In genomic region chr2:62785810-62786593, GRCh38 we compare ENCODE assay signal across 17 cellular contexts.
A peak's percentile ranks its signal among the peaks of the same experiment; 100 is the strongest.
DNase-seq lines count a peak whose midpoint lies in the region; FAIRE-seq and TF ChIP-seq lines count a peak whose summit lies in the region.
"Had no signal": no experiment of that assay in that cellular context is flagged by ENCODE, and none has a peak within 500 bp of the region (broad histone marks: within the 10 kb centered on the region; RNA-seq: fewer than 3 reads in every experiment).

No MANE protein-coding gene starts in this region.

- peaks cover 2% of the 10 kb centered on the region for H3K9me1 ChIP-seq in keratinocyte (ENCODE audit: control insufficient read depth, extremely low read depth, insufficient read depth, low read length)

- dilution Hi-C loops in keratinocyte (cut with MboI; ENCODE audit: extremely low pct_ligation_motif_present, low sequenced_read_pairs), result no loop called here

- peak overlapping the region; percentile 49 for H3K27ac ChIP-seq in keratinocyte (ENCODE audit: control insufficient read depth, insufficient read depth, low read length)
- H3K27ac ChIP-seq: BLaER1 treated with 17β-estradiol and CSF1 and Interleukin-3, amounts not matched to agents 10 nM and 100 nM; gastrocnemius medialis; vagina had no signal

- peaks cover 46% of the 10 kb centered on the region for H3K79me2 ChIP-seq in keratinocyte (ENCODE audit: control insufficient read depth, insufficient read depth, low read length)

- H3K4me2 ChIP-seq in keratinocyte (ENCODE audit: control insufficient read depth, extremely low read depth, insufficient read depth, low read depth, low read length), result peak overlapping the region; percentile 20

- peaks cover 0 to 4% of the 10 kb centered on the region in 2 experiments for H3K36me3 ChIP-seq in keratinocyte (ENCODE audit: control insufficient read depth in 2 of 2, extremely low read depth in 1 of 2, insufficient read depth in 2 of 2, low read length in 2 of 2)
- H3K36me3 ChIP-seq: gastrocnemius medialis, vagina had no signal

- peak; percentile 44 for FAIRE-seq in keratinocyte (lab: Jason Lieb, UNC)

- no peak for TF ChIP-seq CTCF in keratinocyte (optimal IDR thresholded peaks at IDR 0.05 in 1 of 3, IDR thresholded peaks at IDR 0.05 in 1 of 3, conservative IDR thresholded peaks at IDR 0.05 in 1 of 3; ENCODE audit: extremely low read depth in 1 of 3, insufficient read depth in 2 of 3, low read length in 3 of 3)

- DNase-seq in AG20443 (ENCODE audit: low spot score) (peak; percentile 35), LHCN-M2 (ENCODE audit: low read depth) (peak; percentile 54), amniotic epithelial cell (ENCODE audit: low read depth) (peak; percentile 95), keratinocyte (ENCODE audit: low read depth, low spot score) (peak; percentile 13), T-helper 1 cell (no peak), NCI-H524 (lab: John Stamatoyannopoulos, UW) (no peak), NCI-H2029 treated with DMSO at 0.1 percent for 48 hours (lab: John Stamatoyannopoulos, UW) (no peak)
- DNase-seq in stimulated activated CD4-positive, alpha-beta T cell treated with anti-CD3 and anti-CD28 coated beads, Interleukin-2, amount 100 ng/mL, for 48 hours, result no peak
- DNase-seq: activated CD4-positive, CD25-positive, alpha-beta regulatory T cell; activated naive CD8-positive, alpha-beta T cell treated with anti-CD3 and anti-CD28 coated beads, Interleukin-2, amount 50 U/mL, for 24 hours; cortex of kidney; gastrocnemius medialis; NCI-H1436; NCI-H748 treated with DMSO at 0.1 percent for 48 hours; stimulated activated CD4-positive, alpha-beta T cell treated with anti-CD3 and anti-CD28 coated beads, Interleukin-2, amount 100 ng/mL, for 24 hours had no signal

- H3K9me3 ChIP-seq in keratinocyte (ENCODE audit: control insufficient read depth, low read depth, low read length), result no peaks in the 10 kb centered on the region
- H3K9me3 ChIP-seq: gastrocnemius medialis, vagina had no signal

- no peak overlapping the region for H3K4me3 ChIP-seq in keratinocyte (ENCODE audit: control insufficient read depth in 2 of 3, extremely low read depth in 1 of 3, insufficient read depth in 2 of 3, low read depth in 1 of 3, low read length in 3 of 3)
- H3K4me3 ChIP-seq: BLaER1 treated with 17β-estradiol and CSF1 and Interleukin-3, amounts not matched to agents 10 nM and 100 nM; gastrocnemius medialis; vagina had no signal

- no peak overlapping the region for H2AFZ ChIP-seq in keratinocyte (ENCODE audit: control insufficient read depth, low read length)

- H3K27me3 ChIP-seq in keratinocyte (ENCODE audit: control insufficient read depth, extremely low read depth, insufficient read depth, low read length), result no peaks in the 10 kb centered on the region
- H3K27me3 ChIP-seq: BLaER1 treated with 17β-estradiol and CSF1 and Interleukin-3, amounts not matched to agents 10 nM and 100 nM; gastrocnemius medialis; vagina had no signal

- H4K20me1 ChIP-seq in keratinocyte (ENCODE audit: control insufficient read depth, extremely low read depth, insufficient read depth, low read length), result no peaks in the 10 kb centered on the region
- H4K20me1 ChIP-seq: BLaER1 treated with 17β-estradiol and CSF1 and Interleukin-3, amounts not matched to agents 10 nM and 100 nM had no signal

- no peak overlapping the region for H3K9ac ChIP-seq in keratinocyte (ENCODE audit: control insufficient read depth, extremely low read depth, insufficient read depth, low read length)

- peaks cover 25% of the 10 kb centered on the region for H3K4me1 ChIP-seq in keratinocyte (ENCODE audit: control insufficient read depth, extremely low read depth, insufficient read depth, low read length)

Comparison
In these comparisons a context has a peak if more than half of its experiments do, and no peak if none do; other contexts are left out.
1. DNase-seq: peak in AG20443 (single experiment), LHCN-M2 (single experiment), amniotic epithelial cell (single experiment) and keratinocyte (single experiment); none in T-helper 1 cell (0 of 5), stimulated activated CD4-positive, alpha-beta T cell treated with anti-CD3 and anti-CD28 coated beads, Interleukin-2, amount 100 ng/mL, for 48 hours (0 of 2), NCI-H524 (0 of 2) and NCI-H2029 treated with DMSO at 0.1 percent for 48 hours (single experiment).